In the genomic region with DNA sequence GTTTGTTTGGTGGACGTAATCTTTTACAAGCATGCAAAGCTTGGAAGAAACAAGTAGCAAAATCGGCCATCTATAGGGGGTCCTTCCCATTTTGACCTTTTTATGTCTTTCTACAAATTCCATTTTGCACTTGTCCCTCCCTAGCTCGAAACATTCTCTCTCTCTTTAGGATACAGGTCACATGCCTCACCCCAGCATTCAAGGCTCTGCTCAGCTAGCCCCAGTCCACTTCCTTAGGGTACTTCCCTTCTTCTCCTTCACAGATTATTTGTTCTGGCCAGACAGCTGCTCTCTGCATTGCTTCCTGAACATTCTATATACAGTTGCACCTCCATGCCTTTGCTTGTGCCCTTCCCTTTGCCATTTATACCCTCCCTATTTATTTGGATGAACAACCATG, we compare ENCODE assay signal across 16 cellular contexts.
"Had no signal": no experiment of that assay in that cellular context is flagged by ENCODE, and none has a peak within 500 bp of the region (broad histone marks: within the 10 kb centered on the region; RNA-seq: fewer than 3 reads in every experiment).

No MANE protein-coding gene starts in this region.

- H3K4me3 ChIP-seq: cardiac muscle cell, pancreas, stomach, thoracic aorta, uterus had no signal

- H3K27ac ChIP-seq: cardiac muscle cell, foreskin keratinocyte, pancreas, stomach, thoracic aorta, uterus, WERI-Rb-1 had no signal

- H3K36me3 ChIP-seq: cardiac muscle cell, pancreas, stomach, thoracic aorta, uterus had no signal

- DNase-seq: activated CD4-positive, alpha-beta T cell treated with anti-CD3 and anti-CD28 coated beads for 4 hours; activated CD8-positive, alpha-beta memory T cell treated with anti-CD3 and anti-CD28 coated beads, Interleukin-2, amount 50 U/mL, for 48 hours; activated CD8-positive, alpha-beta T cell treated with anti-CD3 and anti-CD28 coated beads, Interleukin-2, amount 10 ng/mL, durations not matched to agents 7 days and 5 days; activated naive CD8-positive, alpha-beta T cell treated with anti-CD3 and anti-CD28 coated beads, Interleukin-2, amount 50 U/mL, for 24 hours; foreskin keratinocyte; head of caudate nucleus; islet precursor cell; mesendoderm; pancreas; stimulated activated CD4-positive, alpha-beta T cell treated with anti-CD3 and anti-CD28 coated beads, Interleukin-15, amount 100 ng/mL, for 24 hours; stimulated activated CD4-positive, alpha-beta T cell treated with anti-CD3 and anti-CD28 coated beads, Interleukin-4, amount 100 ng/mL, for 24 hours; stomach; uterus; WERI-Rb-1 had no signal

- H3K4me1 ChIP-seq: uterus had no signal

- H3K9me3 ChIP-seq: pancreas, stomach, thoracic aorta, uterus had no signal

- H3K27me3 ChIP-seq: cardiac muscle cell, foreskin keratinocyte, pancreas, stomach, uterus had no signal
